9 cellular contexts compared by ENCODE assay signal in the genomic region with DNA sequence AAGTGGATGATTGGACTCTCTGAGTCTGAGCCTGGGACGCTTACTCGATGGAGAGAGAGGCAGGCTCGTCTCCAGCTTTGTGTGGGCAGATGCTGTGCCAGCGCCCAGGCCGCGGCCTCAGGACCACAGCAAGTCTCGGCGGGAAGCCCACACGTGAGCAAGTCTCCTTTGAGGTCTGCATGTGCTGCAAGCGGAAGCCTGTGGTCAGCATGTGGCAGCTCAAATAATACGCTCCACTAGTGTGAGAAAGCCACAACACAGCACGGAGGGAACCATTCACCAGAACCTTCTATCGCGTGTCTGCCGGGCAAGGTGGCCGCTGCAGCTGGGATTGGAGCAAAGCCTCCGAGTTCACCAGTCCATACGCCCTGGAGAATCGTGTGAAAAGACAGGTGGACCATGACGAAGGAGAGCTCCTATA.
A peak's percentile ranks its signal among the peaks of the same experiment; 100 is the strongest.
DNase-seq lines count a peak whose midpoint lies in the region; ATAC-seq and TF ChIP-seq lines count a peak whose summit lies in the region.
"Had no signal": no experiment of that assay in that cellular context is flagged by ENCODE, and none has a peak within 500 bp of the region (broad histone marks: within the 10 kb centered on the region; RNA-seq: fewer than 3 reads in every experiment).

No MANE protein-coding gene starts in this region.

- peak; percentile 35 to 85 (median 54) for DNase-seq in CD8-positive, alpha-beta memory T cell
- DNase-seq in activated T-cell treated with anti-CD3 and anti-CD28 coated beads, Interleukin-2, amount 50 U/mL, for 48 hours, result peak; percentile 42 to 52
- peak in 3 of 4 experiments; percentile 2 to 6 (median 5) for DNase-seq in stimulated activated CD4-positive, alpha-beta T cell treated with anti-CD3 and anti-CD28 coated beads, Interleukin-1b, Interleukin-23, amount 100 ng/mL, for 24 hours (ENCODE audit: low read depth in 4 of 4, low spot score in 1 of 4)
- DNase-seq in cortex of kidney (lab: John Stamatoyannopoulos, UW) (no peak), chondrocyte (ENCODE audit: low spot score) (no peak), coronary artery (ENCODE audit: low spot score) (no peak)

- peaks cover 30% of the 10 kb centered on the region for H3K27me3 ChIP-seq in CD8-positive, alpha-beta memory T cell (ENCODE audit: insufficient read depth, low read length, poor library complexity, severe bottlenecking)
- H3K27me3 ChIP-seq in Loucy (ENCODE audit: insufficient read depth, low read length, poor library complexity, severe bottlenecking), result peaks cover 87% of the 10 kb centered on the region

- no peaks in the 10 kb centered on the region for H3F3A ChIP-seq in Loucy (ENCODE audit: low read depth)

- peaks cover 7% of the 10 kb centered on the region for H4K20me1 ChIP-seq in Loucy (ENCODE audit: insufficient read depth, low read length, poor library complexity, severe bottlenecking)

- no peak overlapping the region for H3K27ac ChIP-seq in CD8-positive, alpha-beta memory T cell (ENCODE audit: low read depth, low read length)
- no peak overlapping the region for H3K27ac ChIP-seq in coronary artery

- H3K9me3 ChIP-seq in CD8-positive, alpha-beta memory T cell (ENCODE audit: low read length), result no peaks in the 10 kb centered on the region
- no peaks in the 10 kb centered on the region for H3K9me3 ChIP-seq in Loucy (ENCODE audit: insufficient read depth, low read depth, low read length)

- H3K4me1 ChIP-seq in CD8-positive, alpha-beta memory T cell (ENCODE audit: insufficient read depth, low read length), result peaks cover 20% of the 10 kb centered on the region
- peaks cover 12% of the 10 kb centered on the region for H3K4me1 ChIP-seq in Loucy (ENCODE audit: insufficient read depth, low read length, poor library complexity, severe bottlenecking)

- H3K9me3 Mint-ChIP-seq in CD8-positive, alpha-beta memory T cell, result peaks cover 0 to 10% (median 7%) of the 10 kb centered on the region in 5 donors
- peaks cover 10% of the 10 kb centered on the region for H3K9me3 Mint-ChIP-seq in chondrocyte (ENCODE audit: low read depth)

- H3K4me2 ChIP-seq in Loucy (ENCODE audit: low read depth, low read length, poor library complexity, severe bottlenecking), result peak overlapping the region; percentile 44

- H3K27ac Mint-ChIP-seq in CD8-positive, alpha-beta memory T cell, result peak overlapping the region in 5 of 8 donors; percentile 7 to 88 (median 49)
- H3K27ac Mint-ChIP-seq in chondrocyte (ENCODE audit: unreplicated experiment), result no peak overlapping the region

- ATAC-seq in GM21529 (IDR thresholded peaks at IDR 0.05; ENCODE audit: unreplicated experiment), result peak; percentile 88

- POLR2A ChIA-PET in CD8-positive, alpha-beta memory T cell (lab: Charles Lee), result interaction anchor here (0.6 to 0.9 kb wide), 2 partner anchors 127 to 238 kb away, joined by 3 read pairs; no protein-coding TSS in a partner anchor

- no peak overlapping the region for H2AFZ ChIP-seq in Loucy (ENCODE audit: low read length)

- H3K9ac ChIP-seq in Loucy (ENCODE audit: low read depth, low read length, poor library complexity, severe bottlenecking), result no peak overlapping the region

- no peaks in the 10 kb centered on the region for H3K9me2 ChIP-seq in Loucy (replicated peaks; ENCODE audit: low read depth, low read length)

- H3K4me3 Mint-ChIP-seq in CD8-positive, alpha-beta memory T cell, result peak overlapping the region in 6 of 7 donors; percentile 15 to 81 (median 54)
- H3K4me3 Mint-ChIP-seq in chondrocyte (ENCODE audit: unreplicated experiment), result no peak overlapping the region
- H3K4me3 Mint-ChIP-seq: brain had no signal

- H3K36me3 Mint-ChIP-seq in CD8-positive, alpha-beta memory T cell, result no peaks in the 10 kb centered on the region
- no peaks in the 10 kb centered on the region for H3K36me3 Mint-ChIP-seq in chondrocyte (ENCODE audit: low read depth)

- H3K36me3 ChIP-seq in CD8-positive, alpha-beta memory T cell (ENCODE audit: insufficient read depth, low read length), result no peaks in the 10 kb centered on the region
- H3K36me3 ChIP-seq in Loucy (ENCODE audit: insufficient read depth, low read length), result no peaks in the 10 kb centered on the region

- no peaks in the 10 kb centered on the region for H3K79me2 ChIP-seq in Loucy (ENCODE audit: insufficient read depth, low read length)

- no peak overlapping the region for H3K4me3 ChIP-seq in CD8-positive, alpha-beta memory T cell (ENCODE audit: low read length)
- H3K4me3 ChIP-seq in Loucy (ENCODE audit: low read length, poor library complexity, severe bottlenecking) (no peak overlapping the region), coronary artery (no peak overlapping the region)

- H3K4me1 Mint-ChIP-seq in CD8-positive, alpha-beta memory T cell, result peaks cover 25 to 30% (median 30%) of the 10 kb centered on the region in 3 donors
- H3K4me1 Mint-ChIP-seq in chondrocyte (ENCODE audit: low read depth), result peaks cover 16% of the 10 kb centered on the region

- peaks cover 44 to 83% of the 10 kb centered on the region in 2 donors for H3K27me3 Mint-ChIP-seq in CD8-positive, alpha-beta memory T cell
- no peaks in the 10 kb centered on the region for H3K27me3 Mint-ChIP-seq in chondrocyte (ENCODE audit: low read depth)

- no peak for TF ChIP-seq CTCF in Loucy (conservative IDR thresholded peaks at IDR 0.05; ENCODE audit: low read length)
- TF ChIP-seq CTCF in chondrocyte (IDR thresholded peaks at IDR 0.05), result no peak
- no peak for TF ChIP-seq CTCF in coronary artery (IDR thresholded peaks at IDR 0.05)

- CTCF ChIA-PET in CD8-positive, alpha-beta memory T cell (lab: Charles Lee), result interaction anchor here (1.0 kb wide), 1 partner anchor 8 kb away, joined by 3 read pairs; no protein-coding TSS in a partner anchor

Comparison
In these comparisons a context has a peak if more than half of its experiments do, and no peak if none do; other contexts are left out.
1. DNase-seq: peak in CD8-positive, alpha-beta memory T cell (5 of 5), activated T-cell treated with anti-CD3 and anti-CD28 coated beads, Interleukin-2, amount 50 U/mL, for 48 hours (2 of 2) and stimulated activated CD4-positive, alpha-beta T cell treated with anti-CD3 and anti-CD28 coated beads, Interleukin-1b, Interleukin-23, amount 100 ng/mL, for 24 hours (3 of 4); none in cortex of kidney (single experiment), chondrocyte (single experiment) and coronary artery (single experiment).